2 cellular contexts compared by ENCODE assay signal in the genomic region with DNA sequence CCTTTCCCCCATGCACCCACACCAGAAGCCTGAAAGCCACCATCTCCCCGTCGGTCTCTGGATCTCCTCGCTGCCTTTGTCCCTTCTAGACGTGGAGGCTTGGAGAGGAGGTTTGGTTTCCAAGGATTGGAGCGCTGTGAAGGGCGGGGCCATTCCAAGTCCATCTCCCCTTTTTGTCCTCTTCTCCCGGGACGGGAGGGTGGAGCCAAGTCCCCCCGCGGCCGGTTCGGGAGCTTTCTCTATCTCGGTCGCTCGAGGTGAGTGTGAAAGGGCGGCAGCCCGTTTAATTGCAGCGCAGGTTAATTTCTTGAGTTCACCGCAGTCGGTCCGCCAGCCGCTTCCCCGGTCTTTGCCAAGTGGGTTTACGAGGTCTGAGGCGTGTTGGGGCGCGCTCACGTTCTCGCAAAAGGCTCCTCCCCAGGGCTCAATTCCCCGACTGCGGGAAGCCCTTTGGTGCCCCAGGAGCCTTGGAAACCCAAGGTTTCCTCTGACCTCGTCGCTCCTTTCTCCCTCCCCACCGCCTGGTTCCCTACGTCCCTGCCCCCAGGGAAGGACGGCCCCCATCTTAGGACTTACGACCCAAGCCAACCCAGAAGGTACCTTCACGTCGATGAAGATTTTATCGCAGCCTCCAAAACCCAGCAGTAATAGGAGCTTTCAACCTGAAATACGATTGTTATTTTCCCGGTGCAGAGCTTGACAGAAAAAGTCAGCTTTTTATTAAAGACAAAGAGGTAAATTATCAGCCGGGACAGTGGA.
TF ChIP-seq lines count a peak whose summit lies in the region.

No MANE protein-coding gene starts in this region.

TF ChIP-seq in liver, 16 proteins besides CTCF, POLR2A, EP300 and RAD21 (continued from another document):
- TF ChIP-seq, protein P1, sequence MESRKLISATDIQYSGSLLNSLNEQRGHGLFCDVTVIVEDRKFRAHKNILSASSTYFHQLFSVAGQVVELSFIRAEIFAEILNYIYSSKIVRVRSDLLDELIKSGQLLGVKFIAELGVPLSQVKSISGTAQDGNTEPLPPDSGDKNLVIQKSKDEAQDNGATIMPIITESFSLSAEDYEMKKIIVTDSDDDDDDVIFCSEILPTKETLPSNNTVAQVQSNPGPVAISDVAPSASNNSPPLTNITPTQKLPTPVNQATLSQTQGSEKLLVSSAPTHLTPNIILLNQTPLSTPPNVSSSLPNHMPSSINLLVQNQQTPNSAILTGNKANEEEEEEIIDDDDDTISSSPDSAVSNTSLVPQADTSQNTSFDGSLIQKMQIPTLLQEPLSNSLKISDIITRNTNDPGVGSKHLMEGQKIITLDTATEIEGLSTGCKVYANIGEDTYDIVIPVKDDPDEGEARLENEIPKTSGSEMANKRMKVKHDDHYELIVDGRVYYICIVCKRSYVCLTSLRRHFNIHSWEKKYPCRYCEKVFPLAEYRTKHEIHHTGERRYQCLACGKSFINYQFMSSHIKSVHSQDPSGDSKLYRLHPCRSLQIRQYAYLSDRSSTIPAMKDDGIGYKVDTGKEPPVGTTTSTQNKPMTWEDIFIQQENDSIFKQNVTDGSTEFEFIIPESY (IDR thresholded peaks at IDR 0.05) = no peak
- TF ChIP-seq HNF4G (IDR thresholded peaks at IDR 0.05) (no peak), RXRA (IDR thresholded peaks at IDR 0.05) (no peak), HNF4A (conservative IDR thresholded peaks at IDR 0.05) (no peak), JUND (IDR thresholded peaks at IDR 0.05) (no peak)

TF ChIP-seq in HepG2, 621 proteins besides CTCF, POLR2A, EP300 and RAD21:
- TF ChIP-seq, protein P2, sequence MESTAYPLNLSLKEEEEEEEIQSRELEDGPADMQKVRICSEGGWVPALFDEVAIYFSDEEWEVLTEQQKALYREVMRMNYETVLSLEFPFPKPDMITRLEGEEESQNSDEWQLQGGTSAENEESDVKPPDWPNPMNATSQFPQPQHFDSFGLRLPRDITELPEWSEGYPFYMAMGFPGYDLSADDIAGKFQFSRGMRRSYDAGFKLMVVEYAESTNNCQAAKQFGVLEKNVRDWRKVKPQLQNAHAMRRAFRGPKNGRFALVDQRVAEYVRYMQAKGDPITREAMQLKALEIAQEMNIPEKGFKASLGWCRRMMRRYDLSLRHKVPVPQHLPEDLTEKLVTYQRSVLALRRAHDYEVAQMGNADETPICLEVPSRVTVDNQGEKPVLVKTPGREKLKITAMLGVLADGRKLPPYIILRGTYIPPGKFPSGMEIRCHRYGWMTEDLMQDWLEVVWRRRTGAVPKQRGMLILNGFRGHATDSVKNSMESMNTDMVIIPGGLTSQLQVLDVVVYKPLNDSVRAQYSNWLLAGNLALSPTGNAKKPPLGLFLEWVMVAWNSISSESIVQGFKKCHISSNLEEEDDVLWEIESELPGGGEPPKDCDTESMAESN (CRISPR knock-in tag; conservative IDR thresholded peaks at IDR 0.05) = no peak
- no peak for TF ChIP-seq NFE2L1 (CRISPR knock-in tag; IDR thresholded peaks at IDR 0.05; ENCODE audit: borderline replicate concordance)
- no peak for TF ChIP-seq FOSL1 (CRISPR knock-in tag; IDR thresholded peaks at IDR 0.05; ENCODE audit: borderline replicate concordance)
- no peak for TF ChIP-seq ZNF264 (CRISPR knock-in tag; IDR thresholded peaks at IDR 0.05)
